ENCODE assay signal across 22 cellular contexts in genomic region chr16:25922438-25922837, GRCh38.
"Had no signal": no experiment of that assay in that cellular context is flagged by ENCODE, and none has a peak within 500 bp of the region (broad histone marks: within the 10 kb centered on the region; RNA-seq: fewer than 3 reads in every experiment).

No MANE protein-coding gene starts in this region.

- H3K36me3 ChIP-seq: esophagus muscularis mucosa, left lung, vagina had no signal

- H3K4me3 ChIP-seq: coronary artery, esophagus muscularis mucosa, left lung, lung, testis, vagina had no signal

- H3K27me3 ChIP-seq: esophagus muscularis mucosa, left lung, testis, vagina had no signal

- H3K9me3 ChIP-seq: esophagus muscularis mucosa, left lung, testis, vagina had no signal

- H3K27ac ChIP-seq: coronary artery, esophagus muscularis mucosa, left lung, testis, vagina had no signal

- DNase-seq: activated CD4-positive, alpha-beta memory T cell treated with anti-CD3 and anti-CD28 coated beads for 36 hours; activated CD4-positive, alpha-beta T cell treated with anti-CD3 and anti-CD28 coated beads for 48 hours; activated CD4-positive, CD25-positive, alpha-beta regulatory T cell; activated effector memory CD4-positive, alpha-beta T cell treated with Interleukin-2 at 50 U/mL for 16 hours; activated naive CD4-positive, alpha-beta T cell treated with anti-CD3 and anti-CD28 coated beads, Interleukin-2, amount 10 ng/mL, durations not matched to agents 7 days and 5 days; activated T-cell treated with anti-CD3 and anti-CD28 coated beads, Interleukin-2, amount 50 U/mL, for 72 hours; cerebellar nuclear complex; glutamatergic neuron; hippocampal formation; kidney glomerular epithelial cell; left lung; naive B cell; small intestine; stimulated activated CD8-positive, alpha-beta memory T cell treated with anti-CD3 and anti-CD28 coated beads, Interleukin-4, amount 100 ng/mL, for 48 hours; stimulated activated naive B cell treated with anti-CD40 and anti-IgM and Interleukin-4, amounts not matched to agents 10 μg/mL and 1 μg/mL and 100 μg/mL, for 72 hours; testis; trophoblast cell had no signal

- H3K4me1 ChIP-seq: esophagus muscularis mucosa, left lung, testis, vagina had no signal

- ATAC-seq: activated T-cell treated with anti-CD3 and anti-CD28 coated beads, Interleukin-2, amount 50 U/mL, for 72 hours; left lung; sciatic nerve; stimulated activated naive B cell treated with anti-CD40 and anti-IgM and Interleukin-4, amounts not matched to agents 10 μg/mL and 1 μg/mL and 100 μg/mL, for 72 hours had no signal
